15 cellular contexts compared by ENCODE assay signal in genomic region chr1:87174726-87175237, GRCh38.
"Had no signal": no experiment of that assay in that cellular context is flagged by ENCODE, and none has a peak within 500 bp of the region (broad histone marks: within the 10 kb centered on the region; RNA-seq: fewer than 3 reads in every experiment).

No MANE protein-coding gene starts in this region.

- H3K4me1 Mint-ChIP-seq: activated CD4-positive, alpha-beta T cell treated with anti-CD3 and anti-CD28 coated beads for 36 hours; central memory CD8-positive, alpha-beta T cell; T-cell had no signal

- H3K9me3 Mint-ChIP-seq: activated T-helper 1 cell treated with anti-CD3 and anti-CD28 coated beads, Interleukin-12 subunit alpha, Interleukin-12 subunit beta, Interleukin-2, Interleukin-4 antibody, amounts not matched to agents 30 ng/mL and 10 ng/mL and 1 ng/mL, durations not matched to agents 14 hours and 24 hours and 36 hours; central memory CD8-positive, alpha-beta T cell; dendritic cell treated with granulocyte-macrophage colony-stimulating factor and Interleukin-4, amounts not matched to agents 40 ng/mL and 50 ng/mL, for 4 days; effector memory CD8-positive, alpha-beta T cell; T-cell had no signal

- H3K4me1 ChIP-seq: stomach, thyroid gland had no signal

- H3K36me3 Mint-ChIP-seq: T-cell had no signal

- H3K9me3 ChIP-seq: stomach, thyroid gland had no signal

- H3K27me3 ChIP-seq: stomach, thyroid gland had no signal

- H3K27ac ChIP-seq: stomach, thyroid gland, WERI-Rb-1 had no signal

- H3K4me3 Mint-ChIP-seq: activated CD4-positive, alpha-beta T cell treated with anti-CD3 and anti-CD28 coated beads for 36 hours; activated T-helper 1 cell treated with anti-CD3 and anti-CD28 coated beads, Interleukin-12 subunit alpha, Interleukin-12 subunit beta, Interleukin-2, Interleukin-4 antibody, amounts not matched to agents 30 ng/mL and 10 ng/mL and 1 ng/mL, durations not matched to agents 14 hours and 24 hours and 36 hours; central memory CD8-positive, alpha-beta T cell; dendritic cell treated with granulocyte-macrophage colony-stimulating factor and Interleukin-4, amounts not matched to agents 40 ng/mL and 50 ng/mL, for 4 days; effector memory CD8-positive, alpha-beta T cell; T-cell had no signal

- H3K4me3 ChIP-seq: stomach, thyroid gland had no signal

- H3K27ac Mint-ChIP-seq: activated CD4-positive, alpha-beta T cell treated with anti-CD3 and anti-CD28 coated beads for 36 hours; activated T-helper 1 cell treated with anti-CD3 and anti-CD28 coated beads, Interleukin-12 subunit alpha, Interleukin-12 subunit beta, Interleukin-2, Interleukin-4 antibody, amounts not matched to agents 30 ng/mL and 10 ng/mL and 1 ng/mL, durations not matched to agents 14 hours and 24 hours and 36 hours; dendritic cell treated with granulocyte-macrophage colony-stimulating factor and Interleukin-4, amounts not matched to agents 40 ng/mL and 50 ng/mL, for 4 days; effector memory CD8-positive, alpha-beta T cell; T-cell had no signal

- H3K36me3 ChIP-seq: stomach, thyroid gland, WERI-Rb-1 had no signal

- ATAC-seq: activated CD4-positive, alpha-beta T cell treated with anti-CD3 and anti-CD28 coated beads for 36 hours; effector memory CD8-positive, alpha-beta T cell; left colon; T-cell had no signal

- DNase-seq: activated CD4-positive, alpha-beta T cell treated with anti-CD3 and anti-CD28 coated beads for 36 hours; activated naive CD4-positive, alpha-beta T cell; effector memory CD8-positive, alpha-beta T cell; erythroblast; hypothalamus; left colon; mesenchymal stem cell; stimulated activated CD4-positive, alpha-beta T cell treated with anti-CD3 and anti-CD28 coated beads, Interleukin-4, amount 100 ng/mL, for 4 hours; stomach; T-cell; thyroid gland; WERI-Rb-1 had no signal
